ENCODE assay signal across 8 cellular contexts in genomic region chr9:16705121-16705604, GRCh38.
DNase-seq lines count a peak whose midpoint lies in the region; ATAC-seq and FAIRE-seq lines count a peak whose summit lies in the region.

No MANE protein-coding gene starts in this region.

- H3K27ac ChIP-seq in ACC112 (ENCODE audit: low read depth, low read length) (peak overlapping the region; percentile 98), mesenchymal stem cell (ENCODE audit: low read length, poor library complexity, severe bottlenecking) (peak overlapping the region; percentile 98), aorta (ENCODE audit: low read depth in 1 of 2, low read length in 2 of 2) (peak overlapping the region in 1 of 2 donors; percentile 92)

- peak overlapping the region; percentile 86 for H2AK5ac ChIP-seq in mesenchymal stem cell (ENCODE audit: low read length, severe bottlenecking)

- H3K4me3 ChIP-seq in ACC112 (ENCODE audit: low read depth, low read length): peak overlapping the region; percentile 74
- peak overlapping the region in 1 of 2 experiments; percentile 73 for H3K4me3 ChIP-seq in mesenchymal stem cell (ENCODE audit: insufficient read depth in 1 of 2, low read depth in 1 of 2, low read length in 2 of 2)
- peak overlapping the region; percentile 16 to 78 for H3K4me3 ChIP-seq in aorta (ENCODE audit: low read length in 2 of 2)

- H2BK120ac ChIP-seq in mesenchymal stem cell (ENCODE audit: low read depth, low read length): no peak overlapping the region

- H3K79me1 ChIP-seq in mesenchymal stem cell (replicated peaks; ENCODE audit: low read length, poor library complexity, severe bottlenecking): peaks cover 8% of the 10 kb centered on the region

- H3K4ac ChIP-seq in mesenchymal stem cell (ENCODE audit: low read depth in 1 of 2, low read length in 2 of 2): peak overlapping the region in 1 of 2 experiments; percentile 86

- no peak overlapping the region for H2BK15ac ChIP-seq in mesenchymal stem cell (ENCODE audit: low read depth, poor library complexity, severe bottlenecking)

- peak overlapping the region; percentile 73 for H4K91ac ChIP-seq in mesenchymal stem cell (ENCODE audit: low read length)

- peak; percentile 94 for ATAC-seq in aorta (ENCODE audit: low FRiP score)
- no peak for ATAC-seq in GM18873 (IDR thresholded peaks at IDR 0.05; ENCODE audit: low FRiP score, unreplicated experiment)
- no peak for ATAC-seq in HG02981 (IDR thresholded peaks at IDR 0.05; ENCODE audit: unreplicated experiment)

- H2BK12ac ChIP-seq in mesenchymal stem cell (ENCODE audit: low read length in 2 of 2): peak overlapping the region in 1 of 2 experiments; percentile 92

- H2BK5ac ChIP-seq in mesenchymal stem cell (ENCODE audit: low read depth, low read length, poor library complexity, severe bottlenecking): peak overlapping the region; percentile 84

- H3K79me2 ChIP-seq in ACC112 (ENCODE audit: control insufficient read depth, insufficient read depth, low read length, unreplicated experiment): peaks cover 45% of the 10 kb centered on the region

- peak overlapping the region; percentile 96 for H3K9ac ChIP-seq in mesenchymal stem cell (ENCODE audit: low read length)

- intact Hi-C loops in aorta (cut with DNase I): loop anchor here (2.0 to 10.0 kb wide), 2 partner anchors 22 to 80 kb away; no protein-coding TSS in a partner anchor

- peak overlapping the region; percentile 80 to 97 for H3K18ac ChIP-seq in mesenchymal stem cell (ENCODE audit: low read depth in 1 of 2, low read length in 2 of 2)

- H3K9me3 ChIP-seq in mesenchymal stem cell (ENCODE audit: control insufficient read depth, low read length) (no peaks in the 10 kb centered on the region), aorta (ENCODE audit: control insufficient read depth, low read length) (no peaks in the 10 kb centered on the region)

- peak overlapping the region; percentile 81 for H4K8ac ChIP-seq in mesenchymal stem cell (ENCODE audit: low read length)

- no peak overlapping the region for H3K14ac ChIP-seq in mesenchymal stem cell (ENCODE audit: low read length in 2 of 2)

- H2AFZ ChIP-seq in ACC112 (ENCODE audit: low read length, unreplicated experiment): peak overlapping the region; percentile 7
- no peak overlapping the region for H2AFZ ChIP-seq in mesenchymal stem cell (ENCODE audit: low read depth, low read length)

- H3K4me1 ChIP-seq in ACC112 (ENCODE audit: control insufficient read depth, insufficient read depth, low read length, unreplicated experiment): peaks cover 49% of the 10 kb centered on the region
- H3K4me1 ChIP-seq in mesenchymal stem cell (ENCODE audit: control insufficient read depth, insufficient read depth, low read depth, low read length): peaks cover 11% of the 10 kb centered on the region
- H3K4me1 ChIP-seq in aorta (ENCODE audit: control insufficient read depth in 1 of 2, insufficient read depth in 2 of 2, low read length in 2 of 2): peaks cover 0 to 2% of the 10 kb centered on the region in 2 donors

- H3K23ac ChIP-seq in mesenchymal stem cell (ENCODE audit: low read length in 2 of 2): no peak overlapping the region

- no peaks in the 10 kb centered on the region for H3K36me3 ChIP-seq in ACC112 (ENCODE audit: insufficient read depth, low read length)
- peaks cover 3 to 18% of the 10 kb centered on the region in 2 experiments for H3K36me3 ChIP-seq in mesenchymal stem cell (ENCODE audit: control insufficient read depth in 1 of 2, insufficient read depth in 2 of 2, low read depth in 1 of 2, low read length in 2 of 2)
- H3K36me3 ChIP-seq in aorta (ENCODE audit: control insufficient read depth in 1 of 2, insufficient read depth in 2 of 2, low read length in 1 of 2): no peaks in the 10 kb centered on the region

- WGBS in mesenchymal stem cell: 0% methylated on average over 8 of the region's 9 CpGs
- 1 to 7% methylated on average over 9 of the region's 9 CpGs for WGBS in aorta, 2 donors

- H3K4me2 ChIP-seq in mesenchymal stem cell (ENCODE audit: low read length, poor library complexity, severe bottlenecking): peak overlapping the region; percentile 37

- DNase-seq in NCI-H2227 (lab: John Stamatoyannopoulos, UW; ENCODE audit: unreplicated experiment): peak; percentile 82
- DNase-seq in mesenchymal stem cell: peak; percentile 96
- DNase-seq in aorta: peak; percentile 94 to 96
- no peak for DNase-seq in stimulated activated CD4-positive, alpha-beta T cell treated with anti-CD3 and anti-CD28 coated beads, Interleukin-12 subunit alpha, Interleukin-12 subunit beta, amount 100 ng/mL, for 4 hours

- peak; percentile 72 for FAIRE-seq in endometrium (lab: Jason Lieb, UNC)

- no peaks in the 10 kb centered on the region for H3K27me3 ChIP-seq in ACC112 (ENCODE audit: insufficient read depth, low read length)
- no peaks in the 10 kb centered on the region for H3K27me3 ChIP-seq in mesenchymal stem cell (ENCODE audit: control insufficient read depth in 1 of 2, insufficient read depth in 1 of 2, low read length in 2 of 2)
- H3K27me3 ChIP-seq in aorta (ENCODE audit: control insufficient read depth in 1 of 2, insufficient read depth in 2 of 2, low read length in 1 of 2): no peaks in the 10 kb centered on the region
